ENCODE assay signal across 8 cellular contexts in genomic region chr2:177169810-177170514, GRCh38. TPM values are rescaled to one million over a fixed set of nuclear protein-coding genes. Genes with fewer than 3 reads are reported as not detected.
DNase-seq lines count a peak whose midpoint lies in the region; ATAC-seq and TF ChIP-seq lines count a peak whose summit lies in the region.

No MANE protein-coding gene starts in this region.

- intact Hi-C loops in activated CD4-positive, alpha-beta T cell treated with anti-CD3 and anti-CD28 coated beads for 36 hours (cut with DNase I, micrococcal nuclease): no loop called here

- no peak overlapping the region for H3K4me3 ChIP-seq in brain microvascular endothelial cell (ENCODE audit: low read depth, low read length)

- in situ Hi-C loops in brain microvascular endothelial cell (cut with HindIII; ENCODE audit: low pct_ligation_motif_present, low sequenced_read_pairs): no loop called here

- H3K27me3 Mint-ChIP-seq in activated CD4-positive, alpha-beta T cell treated with anti-CD3 and anti-CD28 coated beads for 36 hours: no peaks in the 10 kb centered on the region

- H3K27me3 ChIP-seq in brain microvascular endothelial cell (replicated peaks): no peaks in the 10 kb centered on the region

- no peaks in the 10 kb centered on the region for H3K9me3 Mint-ChIP-seq in activated CD4-positive, alpha-beta T cell treated with anti-CD3 and anti-CD28 coated beads for 36 hours (ENCODE audit: low read depth)

- DNase-seq in activated CD4-positive, alpha-beta T cell treated with anti-CD3 and anti-CD28 coated beads for 36 hours: peak; percentile 35
- no peak for DNase-seq in activated CD4-positive, alpha-beta T cell treated with anti-CD3 and anti-CD28 coated beads, Interleukin-2, amount 50 U/mL, for 48 hours
- DNase-seq in NCI-H446 (lab: John Stamatoyannopoulos, UW) (peak; percentile 33 to 57), glomerular visceral epithelial cell (ENCODE audit: extremely low spot score) (peak; percentile 37), HuH-7 (ENCODE audit: low spot score) (no peak), brain microvascular endothelial cell (no peak)
- no peak for DNase-seq in stimulated activated CD4-positive, alpha-beta T cell treated with anti-CD3 and anti-CD28 coated beads, Interleukin-12 subunit alpha, Interleukin-12 subunit beta, amount 100 ng/mL, for 4 hours

- no peak overlapping the region for H3K27ac ChIP-seq in brain microvascular endothelial cell

- CTCF ChIA-PET in activated CD4-positive, alpha-beta T cell treated with anti-CD3 and anti-CD28 coated beads for 36 hours (lab: Charles Lee): interaction anchor here (0.5 to 1.3 kb wide), 10 partner anchors 9 to 246 kb away, joined by 3 to 4 read pairs (median 3); partner anchors contain the start of gene NFE2L2

- POLR2A ChIA-PET in activated CD4-positive, alpha-beta T cell treated with anti-CD3 and anti-CD28 coated beads for 36 hours (lab: Charles Lee): interaction anchor here (0.6 to 1.1 kb wide), 4 partner anchors 42 to 94 kb away, joined by 3 to 6 read pairs (median 4); partner anchors contain the start of gene NFE2L2

- peak; percentile 67 for ATAC-seq in activated CD4-positive, alpha-beta T cell treated with anti-CD3 and anti-CD28 coated beads for 36 hours
- ATAC-seq in HG03039 (IDR thresholded peaks at IDR 0.05; ENCODE audit: unreplicated experiment): peak; percentile 44

- H3K4me1 Mint-ChIP-seq in activated CD4-positive, alpha-beta T cell treated with anti-CD3 and anti-CD28 coated beads for 36 hours: peaks cover 35% of the 10 kb centered on the region

- TF ChIP-seq CTCF in brain microvascular endothelial cell (IDR thresholded peaks at IDR 0.05; ENCODE audit: low read depth, low read length, missing control alignments): no peak

- no peak overlapping the region for H3K27ac Mint-ChIP-seq in activated CD4-positive, alpha-beta T cell treated with anti-CD3 and anti-CD28 coated beads for 36 hours

- H3K4me3 Mint-ChIP-seq in activated CD4-positive, alpha-beta T cell treated with anti-CD3 and anti-CD28 coated beads for 36 hours: no peak overlapping the region

- no peaks in the 10 kb centered on the region for H3K36me3 Mint-ChIP-seq in activated CD4-positive, alpha-beta T cell treated with anti-CD3 and anti-CD28 coated beads for 36 hours (ENCODE audit: low read depth)

- no peaks in the 10 kb centered on the region for H3K36me3 ChIP-seq in brain microvascular endothelial cell (replicated peaks)

RNA-seq across cellular contexts. Expression of gene HNRNPA3, which starts 42.6 kb away (rescaled TPM):
- total RNA-seq in activated CD4-positive, alpha-beta T cell treated with anti-CD3 and anti-CD28 coated beads for 36 hours: 100 to 1,000 TPM; 200 to 290 TPM

Comparison
In these comparisons a context has a peak if more than half of its experiments do, and no peak if none do; other contexts are left out.
1. DNase-seq: peak in activated CD4-positive, alpha-beta T cell treated with anti-CD3 and anti-CD28 coated beads for 36 hours (single experiment), NCI-H446 (2 of 2) and glomerular visceral epithelial cell (single experiment); none in activated CD4-positive, alpha-beta T cell treated with anti-CD3 and anti-CD28 coated beads, Interleukin-2, amount 50 U/mL, for 48 hours (0 of 2), HuH-7 (single experiment), stimulated activated CD4-positive, alpha-beta T cell treated with anti-CD3 and anti-CD28 coated beads, Interleukin-12 subunit alpha, Interleukin-12 subunit beta, amount 100 ng/mL, for 4 hours (single experiment) and brain microvascular endothelial cell (single experiment).